24 cellular contexts compared by ENCODE assay signal in genomic region chr5:120479066-120479465, GRCh38. TPM values are rescaled to one million over a fixed set of nuclear protein-coding genes. Genes with fewer than 3 reads are reported as not detected.
DNase-seq lines count a peak whose midpoint lies in the region; ATAC-seq and TF ChIP-seq lines count a peak whose summit lies in the region.
"Had no signal": no experiment of that assay in that cellular context is flagged by ENCODE, and none has a peak within 500 bp of the region (broad histone marks: within the 10 kb centered on the region; RNA-seq: fewer than 3 reads in every experiment).

No MANE protein-coding gene starts in this region.

- POLR2A ChIA-PET in naive thymus-derived CD4-positive, alpha-beta T cell (lab: Charles Lee) = no interaction called here

- peak; percentile 63 for DNase-seq in EH (ENCODE audit: low read depth)
- DNase-seq in NCI-H82 treated with DMSO at 0.1 percent for 48 hours (lab: John Stamatoyannopoulos, UW; ENCODE audit: unreplicated experiment) = peak; percentile 8
- DNase-seq in mammary epithelial cell = peak; percentile 16
- peak; percentile 82 for DNase-seq in myocyte (ENCODE audit: low read depth)
- DNase-seq in nephron progenitor cell = no peak
- no peak for DNase-seq in naive thymus-derived CD4-positive, alpha-beta T cell
- DNase-seq in CD1c-positive myeloid dendritic cell (ENCODE audit: extremely low spot score) = no peak
- DNase-seq: activated CD4-positive, alpha-beta T cell treated with anti-CD3 and anti-CD28 coated beads, Interleukin-2, amount 10 ng/mL, durations not matched to agents 7 days and 5 days; CD4-positive, CD25-positive, alpha-beta regulatory T cell; endodermal cell; gastrocnemius medialis; kidney; natural killer cell; NCI-H1092; NCI-H2029; NCI-H446 treated with DMSO at 0.1 percent for 48 hours; stimulated activated CD4-positive, alpha-beta T cell treated with anti-CD3 and anti-CD28 coated beads, Interleukin-12 subunit alpha, Interleukin-12 subunit beta, amount 100 ng/mL, for 4 hours; stimulated activated CD8-positive, alpha-beta memory T cell treated with anti-CD3 and anti-CD28 coated beads, Interleukin-4, amount 100 ng/mL, for 48 hours had no signal

- no peak overlapping the region for H3K9ac ChIP-seq in mammary epithelial cell (ENCODE audit: insufficient read depth, low read length)

- H3K4me2 ChIP-seq in mammary epithelial cell (ENCODE audit: insufficient read depth, low read depth, low read length) = no peak overlapping the region

- no peak for ATAC-seq in naive thymus-derived CD4-positive, alpha-beta T cell
- no peak for ATAC-seq in HG03045 (IDR thresholded peaks at IDR 0.05; ENCODE audit: unreplicated experiment)
- ATAC-seq: natural killer cell, Right ventricle myocardium inferior had no signal

- H3K36me3 ChIP-seq in mammary epithelial cell (ENCODE audit: insufficient read depth, low read length) = no peaks in the 10 kb centered on the region
- H3K36me3 ChIP-seq in naive thymus-derived CD4-positive, alpha-beta T cell (ENCODE audit: control insufficient read depth in 2 of 3, insufficient read depth in 3 of 3, low read length in 3 of 3) = no peaks in the 10 kb centered on the region
- H3K36me3 ChIP-seq: ascending aorta, gastrocnemius medialis, suprapubic skin had no signal

- H4K20me1 ChIP-seq in mammary epithelial cell (ENCODE audit: insufficient read depth, low read length) = no peaks in the 10 kb centered on the region

- H2AFZ ChIP-seq in mammary epithelial cell (ENCODE audit: low read depth, low read length) = no peak overlapping the region

- intact Hi-C loops in mammary epithelial cell (cut with micrococcal nuclease) = no loop called here
- intact Hi-C loops in naive thymus-derived CD4-positive, alpha-beta T cell (cut with micrococcal nuclease) = no loop called here

- H3K4me3 Mint-ChIP-seq in nephron progenitor cell = no peak overlapping the region
- no peak overlapping the region for H3K4me3 Mint-ChIP-seq in naive thymus-derived CD4-positive, alpha-beta T cell
- H3K4me3 Mint-ChIP-seq: activated CD4-positive, alpha-beta T cell treated with anti-CD3 and anti-CD28 coated beads, Interleukin-2, amount 10 ng/mL, durations not matched to agents 7 days and 5 days; CD4-positive, CD25-positive, alpha-beta regulatory T cell; endodermal cell; natural killer cell had no signal

- no peaks in the 10 kb centered on the region for H3K9me3 ChIP-seq in mammary epithelial cell (replicated peaks; ENCODE audit: insufficient read depth, low read length)
- no peaks in the 10 kb centered on the region for H3K9me3 ChIP-seq in naive thymus-derived CD4-positive, alpha-beta T cell (ENCODE audit: control insufficient read depth in 2 of 3, low read length in 3 of 3)
- H3K9me3 ChIP-seq: ascending aorta, gastrocnemius medialis, suprapubic skin had no signal

- no TSS peak for BruUV-seq in mammary epithelial cell (replicated peaks; lab: Mats Ljungman, UMichigan)

- H3K9me3 Mint-ChIP-seq in nephron progenitor cell = no peaks in the 10 kb centered on the region
- peaks cover 0 to 5% (median 0%) of the 10 kb centered on the region in 11 donors for H3K9me3 Mint-ChIP-seq in naive thymus-derived CD4-positive, alpha-beta T cell
- H3K9me3 Mint-ChIP-seq: activated CD4-positive, alpha-beta T cell treated with anti-CD3 and anti-CD28 coated beads, Interleukin-2, amount 10 ng/mL, durations not matched to agents 7 days and 5 days; endodermal cell had no signal

- H3K4me1 Mint-ChIP-seq in nephron progenitor cell = no peaks in the 10 kb centered on the region
- no peaks in the 10 kb centered on the region for H3K4me1 Mint-ChIP-seq in naive thymus-derived CD4-positive, alpha-beta T cell
- H3K4me1 Mint-ChIP-seq: activated CD4-positive, alpha-beta T cell treated with anti-CD3 and anti-CD28 coated beads, Interleukin-2, amount 10 ng/mL, durations not matched to agents 7 days and 5 days; CD4-positive, CD25-positive, alpha-beta regulatory T cell; natural killer cell had no signal

- H3K4me1 ChIP-seq in mammary epithelial cell (ENCODE audit: insufficient read depth, low read length) = no peaks in the 10 kb centered on the region
- H3K4me1 ChIP-seq in naive thymus-derived CD4-positive, alpha-beta T cell (ENCODE audit: control insufficient read depth in 2 of 2, insufficient read depth in 2 of 2, low read length in 2 of 2) = no peaks in the 10 kb centered on the region
- H3K4me1 ChIP-seq: gastrocnemius medialis, suprapubic skin had no signal

- dilution Hi-C loops in mammary epithelial cell (cut with HindIII; ENCODE audit: low sequenced_read_pairs) = no loop called here

- H3K27ac Mint-ChIP-seq in nephron progenitor cell = no peak overlapping the region
- no peak overlapping the region for H3K27ac Mint-ChIP-seq in naive thymus-derived CD4-positive, alpha-beta T cell
- H3K27ac Mint-ChIP-seq: activated CD4-positive, alpha-beta T cell treated with anti-CD3 and anti-CD28 coated beads, Interleukin-2, amount 10 ng/mL, durations not matched to agents 7 days and 5 days; CD4-positive, CD25-positive, alpha-beta regulatory T cell; endodermal cell; natural killer cell had no signal

- 78% methylated on average over 4 of the region's 4 CpGs for WGBS in mammary epithelial cell (ENCODE audit: low coverage, missing lambda C conversion rate)

- TF ChIP-seq CTCF in mammary epithelial cell (conservative IDR thresholded peaks at IDR 0.05 in 1 of 2, IDR thresholded peaks at IDR 0.05 in 1 of 2; ENCODE audit: extremely low read depth in 1 of 2, insufficient read depth in 1 of 2, low read depth in 1 of 2, low read length in 2 of 2) (no peak), nephron progenitor cell (IDR thresholded peaks at IDR 0.05) (no peak)

- H3K27me3 Mint-ChIP-seq in nephron progenitor cell (ENCODE audit: low read depth, poor library complexity) = peaks cover 3% of the 10 kb centered on the region
- no peaks in the 10 kb centered on the region for H3K27me3 Mint-ChIP-seq in naive thymus-derived CD4-positive, alpha-beta T cell
- H3K27me3 Mint-ChIP-seq: activated CD4-positive, alpha-beta T cell treated with anti-CD3 and anti-CD28 coated beads, Interleukin-2, amount 10 ng/mL, durations not matched to agents 7 days and 5 days; CD4-positive, CD25-positive, alpha-beta regulatory T cell had no signal

- in situ Hi-C loops in mammary epithelial cell (cut with MboI; ENCODE audit: low sequenced_read_pairs in 2 of 2) = no loop called here

- H3K27me3 ChIP-seq in mammary epithelial cell (ENCODE audit: insufficient read depth, low read length) = no peaks in the 10 kb centered on the region
- H3K27me3 ChIP-seq in naive thymus-derived CD4-positive, alpha-beta T cell (ENCODE audit: control insufficient read depth in 2 of 2, insufficient read depth in 2 of 2, low read length in 2 of 2) = no peaks in the 10 kb centered on the region
- H3K27me3 ChIP-seq: ascending aorta, gastrocnemius medialis, suprapubic skin had no signal

- no peak overlapping the region for H3K27ac ChIP-seq in mammary epithelial cell (ENCODE audit: insufficient read depth, low read depth, low read length)
- H3K27ac ChIP-seq in naive thymus-derived CD4-positive, alpha-beta T cell (ENCODE audit: low read depth, low read length) = no peak overlapping the region
- H3K27ac ChIP-seq: ascending aorta, gastrocnemius medialis, suprapubic skin had no signal

- H3K79me2 ChIP-seq in mammary epithelial cell (ENCODE audit: insufficient read depth, low read length) = no peaks in the 10 kb centered on the region

- no peaks in the 10 kb centered on the region for H3K36me3 Mint-ChIP-seq in nephron progenitor cell (ENCODE audit: low read depth)
- H3K36me3 Mint-ChIP-seq in naive thymus-derived CD4-positive, alpha-beta T cell = no peaks in the 10 kb centered on the region
- H3K36me3 Mint-ChIP-seq: CD4-positive, CD25-positive, alpha-beta regulatory T cell; natural killer cell had no signal

- no peak overlapping the region for H3K4me3 ChIP-seq in mammary epithelial cell (replicated peaks in 1 of 3; ENCODE audit: insufficient read depth in 1 of 3, low read depth in 2 of 3, low read length in 3 of 3)
- no peak overlapping the region for H3K4me3 ChIP-seq in naive thymus-derived CD4-positive, alpha-beta T cell (ENCODE audit: low read length)
- H3K4me3 ChIP-seq: ascending aorta, gastrocnemius medialis, lung, suprapubic skin had no signal

- CTCF ChIA-PET in mammary epithelial cell (lab: Charles Lee; ENCODE audit: low non-redundant PET) = no interaction called here
- CTCF ChIA-PET in naive thymus-derived CD4-positive, alpha-beta T cell (lab: Charles Lee) = no interaction called here

RNA-seq across cellular contexts. Expression of gene PRR16, which starts 15.0 kb away (rescaled TPM):
- total RNA-seq in mammary epithelial cell = 1 to 10 TPM; 1.3 to 3.2 TPM
- polyA plus RNA-seq in mammary epithelial cell = 4.6 TPM
- polyA minus RNA-seq in mammary epithelial cell = not detected
- total RNA-seq in myocyte = 9.2 and 17.2 TPM in 2 replicates
- polyA plus RNA-seq in myocyte (2012) = 24.0 TPM
- total RNA-seq in naive thymus-derived CD4-positive, alpha-beta T cell = not detected
- not detected for polyA plus RNA-seq in naive thymus-derived CD4-positive, alpha-beta T cell
- total RNA-seq: activated CD4-positive, alpha-beta T cell treated with anti-CD3 and anti-CD28 coated beads, Interleukin-2, amount 10 ng/mL, durations not matched to agents 7 days and 5 days; CD4-positive, CD25-positive, alpha-beta regulatory T cell; natural killer cell; T-helper 1 cell treated with Interleukin-12 subunit alpha and Interleukin-12 subunit beta and Interleukin-4 antibody, amounts not matched to agents 30 ng/mL and 1 ng/mL, for 36 hours had no signal
- polyA plus RNA-seq: CD4-positive, CD25-positive, alpha-beta regulatory T cell had no signal

Comparison
In these comparisons a context has a peak if more than half of its experiments do, and no peak if none do; other contexts are left out.
1. DNase-seq: peak in EH (single experiment), NCI-H82 treated with DMSO at 0.1 percent for 48 hours (single experiment), mammary epithelial cell (single experiment) and myocyte (single experiment); none in nephron progenitor cell (single experiment), naive thymus-derived CD4-positive, alpha-beta T cell (0 of 9) and CD1c-positive myeloid dendritic cell (single experiment).